ENCODE assay signal across 1 cellular context in the genomic region with DNA sequence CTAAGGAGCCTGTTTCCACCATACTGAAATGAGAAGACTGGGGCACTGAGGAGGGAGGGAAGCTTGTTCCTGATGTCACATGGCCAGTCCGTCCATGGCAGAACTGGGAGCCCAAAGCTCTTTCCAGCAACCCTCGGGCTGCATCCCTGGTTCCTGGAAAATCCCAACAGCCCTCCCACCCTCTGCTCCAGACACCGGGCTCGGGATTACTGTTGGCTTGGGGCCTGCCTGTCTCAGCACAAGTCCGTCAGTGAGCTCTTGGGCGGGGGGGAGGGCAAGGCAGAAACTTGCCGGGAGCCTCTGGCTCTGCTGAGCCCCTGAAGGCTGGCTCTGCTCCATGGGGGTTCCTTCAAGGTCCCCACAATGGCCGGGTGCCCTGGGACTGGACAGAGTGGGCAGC.
TF ChIP-seq lines count a peak whose summit lies in the region.

No MANE protein-coding gene starts in this region.

TF ChIP-seq in WTC11, 78 proteins besides CTCF, POLR2A, EP300 and RAD21 (continued from another document):
- TF ChIP-seq, protein P1, sequence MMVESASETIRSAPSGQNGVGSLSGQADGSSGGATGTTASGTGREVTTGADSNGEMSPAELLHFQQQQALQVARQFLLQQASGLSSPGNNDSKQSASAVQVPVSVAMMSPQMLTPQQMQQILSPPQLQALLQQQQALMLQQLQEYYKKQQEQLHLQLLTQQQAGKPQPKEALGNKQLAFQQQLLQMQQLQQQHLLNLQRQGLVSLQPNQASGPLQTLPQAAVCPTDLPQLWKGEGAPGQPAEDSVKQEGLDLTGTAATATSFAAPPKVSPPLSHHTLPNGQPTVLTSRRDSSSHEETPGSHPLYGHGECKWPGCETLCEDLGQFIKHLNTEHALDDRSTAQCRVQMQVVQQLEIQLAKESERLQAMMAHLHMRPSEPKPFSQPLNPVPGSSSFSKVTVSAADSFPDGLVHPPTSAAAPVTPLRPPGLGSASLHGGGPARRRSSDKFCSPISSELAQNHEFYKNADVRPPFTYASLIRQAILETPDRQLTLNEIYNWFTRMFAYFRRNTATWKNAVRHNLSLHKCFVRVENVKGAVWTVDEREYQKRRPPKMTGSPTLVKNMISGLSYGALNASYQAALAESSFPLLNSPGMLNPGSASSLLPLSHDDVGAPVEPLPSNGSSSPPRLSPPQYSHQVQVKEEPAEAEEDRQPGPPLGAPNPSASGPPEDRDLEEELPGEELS (CRISPR knock-in tag; IDR thresholded peaks at IDR 0.05) = no peak
- TF ChIP-seq ZBTB21 (CRISPR knock-in tag; IDR thresholded peaks at IDR 0.05; ENCODE audit: borderline replicate concordance) (no peak), NFATC4 (CRISPR knock-in tag; IDR thresholded peaks at IDR 0.05) (no peak), ZNF671 (CRISPR knock-in tag; IDR thresholded peaks at IDR 0.05) (no peak)
